8 cellular contexts compared by ENCODE assay signal in the genomic region with DNA sequence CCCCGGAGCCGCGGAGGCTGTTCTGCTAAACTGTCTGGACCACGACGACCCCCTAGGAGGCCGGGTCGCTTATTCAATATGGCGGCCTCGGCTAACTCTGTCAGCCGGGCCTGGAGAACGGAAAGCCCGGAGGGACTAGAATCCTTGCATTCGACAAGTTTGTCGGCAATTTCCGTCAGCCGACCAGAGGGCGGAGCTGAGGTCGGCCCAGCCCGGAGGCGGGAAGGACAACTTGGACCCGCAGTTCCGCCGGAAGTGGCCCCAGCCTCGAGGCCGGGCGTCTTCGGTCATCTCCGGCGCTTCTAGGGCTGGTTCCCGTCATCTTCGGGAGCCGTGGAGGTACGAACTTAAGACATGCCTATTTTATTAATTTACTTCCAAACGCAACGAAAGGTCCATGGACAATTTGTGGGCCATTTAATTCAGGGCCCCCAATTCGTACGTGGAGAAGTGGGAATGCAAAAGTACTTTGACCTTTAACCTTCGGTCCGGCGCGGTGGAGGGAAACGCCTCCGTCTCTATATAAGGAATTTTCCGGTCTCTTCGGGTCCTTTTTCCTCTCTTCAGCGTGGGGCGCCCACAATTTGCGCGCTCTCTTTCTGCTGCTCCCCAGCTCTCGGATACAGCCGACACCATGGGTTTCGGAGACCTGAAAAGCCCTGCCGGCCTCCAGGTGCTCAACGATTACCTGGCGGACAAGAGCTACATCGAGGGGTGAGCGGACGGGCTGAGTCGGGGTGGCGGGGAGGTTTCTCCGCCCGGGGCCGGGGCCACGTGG. TPM values are rescaled to one million over a fixed set of nuclear protein-coding genes. Genes with fewer than 3 reads are reported as not detected.
A peak's percentile ranks its signal among the peaks of the same experiment; 100 is the strongest.
DNase-seq lines count a peak whose midpoint lies in the region; ATAC-seq, FAIRE-seq and TF ChIP-seq lines count a peak whose summit lies in the region.

Gene EEF1B2 (plus strand): TSS at position 550 of the 778 bp plus-strand sequence. CDS start 85 bp downstream, at position 635.
Gene NDUFS1 (minus strand): TSS at position 99 of the 778 bp plus-strand sequence. CDS start 5,766 bp downstream, outside the sequence.

- no peak for TF ChIP-seq CTCF in OCI-LY3 (IDR thresholded peaks at IDR 0.05; ENCODE audit: low read depth, low read length)

- peaks cover 7% of the 10 kb centered on the region; the same call in 1 of the 2 replicates for H4K20me1 ChIP-seq in OCI-LY3 (ENCODE audit: insufficient read depth, low read length)

- H3K27ac ChIP-seq in OCI-LY3 (ENCODE audit: low read length) (peak within 1 kb of the TSS; percentile 69), mesodermal cell (ENCODE audit: low read depth, low read length, severe bottlenecking) (peak within 1 kb of the TSS; percentile 91)

- H3K36me3 ChIP-seq in OCI-LY3 (replicated peaks; ENCODE audit: low read depth, low read length) (peaks cover 38% of the 10 kb centered on the region), mesodermal cell (ENCODE audit: control insufficient read depth, insufficient read depth, low read length) (peaks cover 60% of the 10 kb centered on the region)

- peak within 1 kb of the TSS; percentile 59 for H2AFZ ChIP-seq in OCI-LY3 (ENCODE audit: low read depth, low read length)

- H3K79me2 ChIP-seq in OCI-LY3 (ENCODE audit: low read length), result peaks cover 87% of the 10 kb centered on the region

- H3K4me3 ChIP-seq in OCI-LY3 (ENCODE audit: low read length) (peak within 1 kb of the TSS; percentile 86), mesodermal cell (ENCODE audit: extremely low read depth, insufficient read depth, low read length, poor library complexity, severe bottlenecking) (peak within 1 kb of the TSS; percentile 98)

- no peaks in the 10 kb centered on the region for H3K27me3 ChIP-seq in OCI-LY3 (ENCODE audit: low read depth, low read length)

- WGBS in mesodermal cell (ENCODE audit: insufficient coverage in 2 of 2), 2 experiments, result 0 to 1% methylated on average over 60 of the region's 64 CpGs

- H3K9me3 ChIP-seq in OCI-LY3 (ENCODE audit: insufficient read depth, low read length) (no peaks in the 10 kb centered on the region), mesodermal cell (ENCODE audit: control insufficient read depth, low read length) (no peaks in the 10 kb centered on the region)

- peak; percentile 97 for FAIRE-seq in endometrium (lab: Jason Lieb, UNC)

- peak within 1 kb of the TSS; percentile 99 for H3K4me2 ChIP-seq in OCI-LY3 (ENCODE audit: low read length)

- H3K9ac ChIP-seq in OCI-LY3 (ENCODE audit: low read length), result peak within 1 kb of the TSS; percentile 97

- DNase-seq in D341Med (ENCODE audit: low spot score) (peak; percentile 94), HuH-7 (ENCODE audit: low spot score) (peak; percentile 88)
- DNase-seq in activated CD8-positive, alpha-beta memory T cell treated with anti-CD3 and anti-CD28 coated beads, Interleukin-2, amount 50 U/mL, for 48 hours, result peak; percentile 95
- peak; percentile 95 for DNase-seq in stimulated activated CD8-positive, alpha-beta memory T cell treated with anti-CD3 and anti-CD28 coated beads, Interleukin-15, amount 100 ng/mL, for 4 hours (ENCODE audit: low read depth in 2 of 2)

- ATAC-seq in GM21515 (IDR thresholded peaks at IDR 0.05; ENCODE audit: unreplicated experiment), result peak; percentile 92

- H3K4me1 ChIP-seq in OCI-LY3 (ENCODE audit: low read length) (peaks cover 16% of the 10 kb centered on the region), mesodermal cell (ENCODE audit: control insufficient read depth, insufficient read depth, low read length, poor library complexity, severe bottlenecking) (peaks cover 14% of the 10 kb centered on the region)

RNA-seq across cellular contexts. Expression of gene EEF1B2, which starts in this region (rescaled TPM):
- 717 TPM for polyA plus RNA-seq in mesodermal cell (2013, experiment 1 of 2)
- 772 TPM for polyA plus RNA-seq in mesodermal cell (2013, experiment 2 of 2)

RNA-seq across cellular contexts. Expression of gene NDUFS1, which starts in this region (rescaled TPM):
- 86.5 TPM for polyA plus RNA-seq in mesodermal cell (2013, experiment 1 of 2)
- 74.4 TPM for polyA plus RNA-seq in mesodermal cell (2013, experiment 2 of 2)

Comparison
In these comparisons a context has a peak if more than half of its experiments do, and no peak if none do; other contexts are left out.
1. Peak in every context shown above with its lines: DNase-seq, ATAC-seq, H3K4me3 ChIP-seq and H3K27ac ChIP-seq.